In genomic region chr6:54621285-54621684, GRCh38 we compare ENCODE assay signal across 11 cellular contexts.
DNase-seq lines count a peak whose midpoint lies in the region; ATAC-seq, FAIRE-seq and TF ChIP-seq lines count a peak whose summit lies in the region.
"Had no signal": no experiment of that assay in that cellular context is flagged by ENCODE, and none has a peak within 500 bp of the region (broad histone marks: within the 10 kb centered on the region; RNA-seq: fewer than 3 reads in every experiment).

No MANE protein-coding gene starts in this region.

- no peak for TF ChIP-seq EP300 in transverse colon (IDR thresholded peaks at IDR 0.05; ENCODE audit: low read depth)

- H3K27me3 ChIP-seq in mammary epithelial cell (ENCODE audit: insufficient read depth, low read length): no peaks in the 10 kb centered on the region
- H3K27me3 ChIP-seq in breast epithelium: no peaks in the 10 kb centered on the region
- no peaks in the 10 kb centered on the region for H3K27me3 ChIP-seq in bronchial epithelial cell (ENCODE audit: control insufficient read depth, insufficient read depth, low read length)
- H3K27me3 ChIP-seq in transverse colon: no peaks in the 10 kb centered on the region

- no peak for DNase-seq in mammary epithelial cell
- no peak for DNase-seq in breast epithelium (ENCODE audit: low spot score in 2 of 2)
- DNase-seq in bronchial epithelial cell (ENCODE audit: low read depth): peak; percentile 44
- DNase-seq in transverse colon: no peak
- DNase-seq in HT-29 (ENCODE audit: low spot score): no peak
- no peak for DNase-seq in kidney glomerular epithelial cell (lab: John Stamatoyannopoulos, UW)
- DNase-seq: NCI-H226, nucleus accumbens had no signal

- dilution Hi-C loops in mammary epithelial cell (cut with HindIII; ENCODE audit: low sequenced_read_pairs): no loop called here

- no peaks in the 10 kb centered on the region for H3K36me3 ChIP-seq in mammary epithelial cell (ENCODE audit: insufficient read depth, low read length)
- no peaks in the 10 kb centered on the region for H3K36me3 ChIP-seq in breast epithelium
- H3K36me3 ChIP-seq in bronchial epithelial cell (ENCODE audit: control insufficient read depth, insufficient read depth, low read length): no peaks in the 10 kb centered on the region
- H3K36me3 ChIP-seq in transverse colon: no peaks in the 10 kb centered on the region

- CTCF ChIA-PET in mammary epithelial cell (lab: Charles Lee; ENCODE audit: low non-redundant PET): no interaction called here

- H3K79me2 ChIP-seq in mammary epithelial cell (ENCODE audit: insufficient read depth, low read length): no peaks in the 10 kb centered on the region

- H3K9me3 ChIP-seq in mammary epithelial cell (replicated peaks; ENCODE audit: insufficient read depth, low read length) (no peaks in the 10 kb centered on the region), breast epithelium (no peaks in the 10 kb centered on the region), transverse colon (no peaks in the 10 kb centered on the region)

- intact Hi-C loops in mammary epithelial cell (cut with micrococcal nuclease) (no loop called here), breast epithelium (cut with DNase I; ENCODE audit: low total_unique reads) (no loop called here), transverse colon (cut with DNase I; ENCODE audit: low total_unique reads) (no loop called here)

- no TSS peak for BruUV-seq in mammary epithelial cell (replicated peaks; lab: Mats Ljungman, UMichigan)

- peaks cover 5% of the 10 kb centered on the region for H3K4me1 ChIP-seq in mammary epithelial cell (ENCODE audit: insufficient read depth, low read length)
- no peaks in the 10 kb centered on the region for H3K4me1 ChIP-seq in breast epithelium
- H3K4me1 ChIP-seq in transverse colon: peaks cover 0 to 8% (median 2%) of the 10 kb centered on the region in 4 donors

- H3K27ac ChIP-seq in mammary epithelial cell (ENCODE audit: insufficient read depth, low read depth, low read length): no peak overlapping the region
- no peak overlapping the region for H3K27ac ChIP-seq in breast epithelium
- H3K27ac ChIP-seq in transverse colon: no peak overlapping the region

- TF ChIP-seq POLR2A in breast epithelium (IDR thresholded peaks at IDR 0.05) (no peak), transverse colon (IDR thresholded peaks at IDR 0.05) (no peak)

- H2AFZ ChIP-seq in mammary epithelial cell (ENCODE audit: low read depth, low read length): no peak overlapping the region

- no peak overlapping the region for H3K4me2 ChIP-seq in mammary epithelial cell (ENCODE audit: insufficient read depth, low read depth, low read length)

- FAIRE-seq in bronchial epithelial cell (lab: Jason Lieb, UNC): no peak

- peak; percentile 85 for ATAC-seq in HG03342 (IDR thresholded peaks at IDR 0.05; ENCODE audit: unreplicated experiment)
- no peak for ATAC-seq in HG02588 (IDR thresholded peaks at IDR 0.05; ENCODE audit: unreplicated experiment)
- ATAC-seq: stimulated activated memory B cell treated with anti-CD40 and anti-IgM and Interleukin-4, amounts not matched to agents 10 μg/mL and 1 μg/mL and 100 μg/mL, for 72 hours had no signal

- in situ Hi-C loops in mammary epithelial cell (cut with MboI; ENCODE audit: low sequenced_read_pairs in 2 of 2): loop anchor here in 1 of 2 donors (25.0 kb wide), 1 partner anchor 441 kb away; no protein-coding TSS in a partner anchor
- in situ Hi-C loops in transverse colon (cut with MboI; ENCODE audit: low pct_ligation_motif_present in 1 of 4, low pct_unique_long_range_greater_than_20kb in 1 of 4, low sequenced_read_pairs in 3 of 4): no loop called here

- TF ChIP-seq CTCF in mammary epithelial cell (conservative IDR thresholded peaks at IDR 0.05 in 1 of 2, IDR thresholded peaks at IDR 0.05 in 1 of 2; ENCODE audit: extremely low read depth in 1 of 2, insufficient read depth in 1 of 2, low read depth in 1 of 2, low read length in 2 of 2) (peak; percentile 82 to 85), breast epithelium (IDR thresholded peaks at IDR 0.05) (peak in 1 of 3 donors; percentile 11), bronchial epithelial cell (IDR thresholded peaks at IDR 0.05; ENCODE audit: insufficient read depth, low read length, severe bottlenecking) (peak; percentile 57), transverse colon (IDR thresholded peaks at IDR 0.05) (peak; percentile 25 to 48 (median 35))

- H4K20me1 ChIP-seq in mammary epithelial cell (ENCODE audit: insufficient read depth, low read length): no peaks in the 10 kb centered on the region

- no peak overlapping the region for H3K9ac ChIP-seq in mammary epithelial cell (ENCODE audit: insufficient read depth, low read length)

- H3K4me3 ChIP-seq in mammary epithelial cell (replicated peaks in 1 of 3; ENCODE audit: insufficient read depth in 1 of 3, low read depth in 2 of 3, low read length in 3 of 3) (no peak overlapping the region), breast epithelium (no peak overlapping the region), bronchial epithelial cell (ENCODE audit: low read depth, low read length) (no peak overlapping the region), transverse colon (no peak overlapping the region)
